In genomic region chr9:21502586-21502985, GRCh38 we compare ENCODE assay signal across 18 cellular contexts. TPM values are rescaled to one million over a fixed set of nuclear protein-coding genes. Genes with fewer than 3 reads are reported as not detected.
DNase-seq lines count a peak whose midpoint lies in the region; ATAC-seq and TF ChIP-seq lines count a peak whose summit lies in the region.
"Had no signal": no experiment of that assay in that cellular context is flagged by ENCODE, and none has a peak within 500 bp of the region (broad histone marks: within the 10 kb centered on the region; RNA-seq: fewer than 3 reads in every experiment).

No MANE protein-coding gene starts in this region.

- ATAC-seq in RWPE2 (ENCODE audit: low read depth) (no peak), GM19467 (IDR thresholded peaks at IDR 0.05; ENCODE audit: unreplicated experiment) (no peak)
- ATAC-seq: CD8-positive, alpha-beta T cell; GM12878; HCT116; K562 had no signal

- H3K36me3 ChIP-seq in RWPE2 (ENCODE audit: low read depth), result no peaks in the 10 kb centered on the region
- H3K36me3 ChIP-seq in osteoblast (ENCODE audit: insufficient read depth, low read length), result peaks cover 3% of the 10 kb centered on the region
- H3K36me3 ChIP-seq: BLaER1 treated with 17β-estradiol and CSF1 and Interleukin-3, amounts not matched to agents 10 nM and 100 nM had no signal

- H3K4me1 ChIP-seq in RWPE2 (ENCODE audit: insufficient read depth, poor library complexity, severe bottlenecking) (peaks cover 24% of the 10 kb centered on the region), osteoblast (ENCODE audit: insufficient read depth, low read length) (peaks cover 47% of the 10 kb centered on the region)

- no peaks in the 10 kb centered on the region for H3K27me3 ChIP-seq in RWPE2 (ENCODE audit: insufficient read depth, poor library complexity, severe bottlenecking)
- H3K27me3 ChIP-seq in osteoblast (ENCODE audit: insufficient read depth, low read length), result no peaks in the 10 kb centered on the region
- H3K27me3 ChIP-seq: BLaER1 treated with 17β-estradiol and CSF1 and Interleukin-3, amounts not matched to agents 10 nM and 100 nM had no signal

- no peaks in the 10 kb centered on the region for H4K20me1 ChIP-seq in osteoblast (ENCODE audit: insufficient read depth, low read length)
- H4K20me1 ChIP-seq: BLaER1 treated with 17β-estradiol and CSF1 and Interleukin-3, amounts not matched to agents 10 nM and 100 nM had no signal

- peak; percentile 52 for DNase-seq in EH (ENCODE audit: low read depth)
- DNase-seq in RWPE2 (ENCODE audit: low spot score), result no peak
- no peak for DNase-seq in osteoblast (ENCODE audit: insufficient read length, low spot score, missing footprints)
- DNase-seq in SHP77 treated with DMSO at 0.1 percent for 48 hours (lab: John Stamatoyannopoulos, UW), result no peak
- no peak for DNase-seq in stimulated activated CD4-positive, alpha-beta T cell treated with anti-CD3 and anti-CD28 coated beads, Interleukin-1b, Interleukin-23, amount 100 ng/mL, for 48 hours
- DNase-seq: Calu3; CD8-positive, alpha-beta T cell; DMS79 treated with DMSO at 0.1 percent for 48 hours; EL; GOT3; H7; IMR-90 had no signal

- no peak overlapping the region for H2AFZ ChIP-seq in osteoblast (ENCODE audit: low read length)

- H3K79me2 ChIP-seq in osteoblast (ENCODE audit: insufficient read depth, low read length), result peaks cover 74% of the 10 kb centered on the region

- TF ChIP-seq CTCF in RWPE2 (IDR thresholded peaks at IDR 0.05; ENCODE audit: poor library complexity, severe bottlenecking) (no peak), osteoblast (IDR thresholded peaks at IDR 0.05; ENCODE audit: extremely low read depth, low read depth, low read length) (no peak)

- no peaks in the 10 kb centered on the region for H3K9me3 ChIP-seq in RWPE2 (ENCODE audit: severe bottlenecking)
- no peaks in the 10 kb centered on the region for H3K9me3 ChIP-seq in osteoblast (ENCODE audit: low read depth, low read length)
- H3K9me3 ChIP-seq: BLaER1 treated with 17β-estradiol and CSF1 and Interleukin-3, amounts not matched to agents 10 nM and 100 nM had no signal

- H3K27ac ChIP-seq in RWPE2 (ENCODE audit: poor library complexity, severe bottlenecking) (peak overlapping the region; percentile 84), osteoblast (ENCODE audit: low read depth, low read length) (peak overlapping the region; percentile 12)
- H3K27ac ChIP-seq: BLaER1 treated with 17β-estradiol and CSF1 and Interleukin-3, amounts not matched to agents 10 nM and 100 nM had no signal

- H3K4me2 ChIP-seq in osteoblast (ENCODE audit: insufficient read depth, low read length), result no peak overlapping the region
- H3K4me2 ChIP-seq: BLaER1 treated with 17β-estradiol and CSF1 and Interleukin-3, amounts not matched to agents 10 nM and 100 nM had no signal

- H3K4me3 ChIP-seq in RWPE2 (ENCODE audit: severe bottlenecking) (no peak overlapping the region), osteoblast (ENCODE audit: insufficient read depth, low read length) (no peak overlapping the region)
- H3K4me3 ChIP-seq: BLaER1 treated with 17β-estradiol and CSF1 and Interleukin-3, amounts not matched to agents 10 nM and 100 nM; GM12878; K562 had no signal

RNA-seq across cellular contexts. Expression of gene IFNE, which starts 20.5 kb away (rescaled TPM):
- 2.9 and 3.6 TPM in 2 replicates for total RNA-seq in osteoblast
- total RNA-seq: CD8-positive, alpha-beta T cell; G401; GM12878; H7; K562 had no signal
